1 cellular context compared by ENCODE assay signal in genomic region chr7:90455163-90456030, GRCh38.
TF ChIP-seq lines count a peak whose summit lies in the region.

No MANE protein-coding gene starts in this region.

TF ChIP-seq in IMR-90, 13 proteins besides CTCF, POLR2A, EP300 and RAD21:
- TF ChIP-seq, protein P1, sequence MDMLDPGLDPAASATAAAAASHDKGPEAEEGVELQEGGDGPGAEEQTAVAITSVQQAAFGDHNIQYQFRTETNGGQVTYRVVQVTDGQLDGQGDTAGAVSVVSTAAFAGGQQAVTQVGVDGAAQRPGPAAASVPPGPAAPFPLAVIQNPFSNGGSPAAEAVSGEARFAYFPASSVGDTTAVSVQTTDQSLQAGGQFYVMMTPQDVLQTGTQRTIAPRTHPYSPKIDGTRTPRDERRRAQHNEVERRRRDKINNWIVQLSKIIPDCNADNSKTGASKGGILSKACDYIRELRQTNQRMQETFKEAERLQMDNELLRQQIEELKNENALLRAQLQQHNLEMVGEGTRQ (IDR thresholded peaks at IDR 0.05; ENCODE audit: low read depth, low read length) = no peak
- peak; percentile 72 for TF ChIP-seq SMC3 (IDR thresholded peaks at IDR 0.05; ENCODE audit: low read depth, low read length)
